Comparison of ENCODE assay signal across 9 cellular contexts in genomic region chr1:206925116-206925736, GRCh38. TPM values are rescaled to one million over a fixed set of nuclear protein-coding genes. Genes with fewer than 3 reads are reported as not detected.
DNase-seq lines count a peak whose midpoint lies in the region; ATAC-seq and TF ChIP-seq lines count a peak whose summit lies in the region.
"Had no signal": no experiment of that assay in that cellular context is flagged by ENCODE, and none has a peak within 500 bp of the region (broad histone marks: within the 10 kb centered on the region; RNA-seq: fewer than 3 reads in every experiment).

No MANE protein-coding gene starts in this region.

- ATAC-seq in GM19452 (IDR thresholded peaks at IDR 0.05; ENCODE audit: unreplicated experiment) (peak; percentile 56), HG03280 (IDR thresholded peaks at IDR 0.05; ENCODE audit: unreplicated experiment) (peak; percentile 59)

- H3K27ac ChIP-seq in WERI-Rb-1 (no peak overlapping the region), caudate nucleus (ENCODE audit: low read depth, low read length) (no peak overlapping the region)

- H3K9me3 Mint-ChIP-seq in immature natural killer cell: no peaks in the 10 kb centered on the region
- H3K9me3 Mint-ChIP-seq: dendritic cell treated with granulocyte-macrophage colony-stimulating factor and Interleukin-4, amounts not matched to agents 40 ng/mL and 50 ng/mL, for 4 days had no signal

- no peaks in the 10 kb centered on the region for H3K4me1 ChIP-seq in HAP-1

- H3K4me3 ChIP-seq in GM12864 (ENCODE audit: low read depth, low read length) (no peak overlapping the region), WERI-Rb-1 (ENCODE audit: low read depth, low read length) (no peak overlapping the region), HAP-1 (no peak overlapping the region)

- H3K27me3 ChIP-seq in WERI-Rb-1 (ENCODE audit: insufficient read depth, low read depth, severe bottlenecking) (peaks cover 85% of the 10 kb centered on the region), HAP-1 (ENCODE audit: low read depth) (no peaks in the 10 kb centered on the region)

- in situ Hi-C loops in HAP-1 (cut with MboI; ENCODE audit: low sequenced_read_pairs): no loop called here

- DNase-seq in GM12864 (ENCODE audit: low read depth) (peak; percentile 92), WERI-Rb-1 (peak; percentile 43), immature natural killer cell (peak; percentile 84 to 87 (median 86)), NCI-H446 treated with DMSO at 0.1 percent for 48 hours (lab: John Stamatoyannopoulos, UW) (no peak), HAP-1 (ENCODE audit: low spot score in 2 of 2) (no peak), caudate nucleus (lab: John Stamatoyannopoulos, UW) (no peak)

- H3K9me3 ChIP-seq in WERI-Rb-1 (ENCODE audit: severe bottlenecking) (peaks cover 5% of the 10 kb centered on the region), HAP-1 (no peaks in the 10 kb centered on the region)

- H3K4me1 Mint-ChIP-seq in immature natural killer cell: peaks cover 15 to 18% of the 10 kb centered on the region in 2 donors

- peaks cover 0 to 7% (median 0%) of the 10 kb centered on the region in 3 donors for H3K27me3 Mint-ChIP-seq in immature natural killer cell (ENCODE audit: low read depth in 3 of 3)
- H3K27me3 Mint-ChIP-seq: dendritic cell treated with granulocyte-macrophage colony-stimulating factor and Interleukin-4, amounts not matched to agents 40 ng/mL and 50 ng/mL, for 4 days had no signal

- peaks cover 0 to 5% (median 0%) of the 10 kb centered on the region in 3 donors for H3K36me3 Mint-ChIP-seq in immature natural killer cell

- H3K4me3 Mint-ChIP-seq in immature natural killer cell: no peak overlapping the region
- H3K4me3 Mint-ChIP-seq: dendritic cell treated with granulocyte-macrophage colony-stimulating factor and Interleukin-4, amounts not matched to agents 40 ng/mL and 50 ng/mL, for 4 days had no signal

- TF ChIP-seq CTCF in GM12864 (IDR thresholded peaks at IDR 0.05; ENCODE audit: low read depth, low read length, missing control alignments) (peak; percentile 40), WERI-Rb-1 (IDR thresholded peaks at IDR 0.05; ENCODE audit: low read depth, low read length) (peak; percentile 48)

- no peak overlapping the region for H3K27ac Mint-ChIP-seq in immature natural killer cell
- H3K27ac Mint-ChIP-seq: dendritic cell treated with granulocyte-macrophage colony-stimulating factor and Interleukin-4, amounts not matched to agents 40 ng/mL and 50 ng/mL, for 4 days had no signal

- no peaks in the 10 kb centered on the region for H3K36me3 ChIP-seq in WERI-Rb-1
- no peaks in the 10 kb centered on the region for H3K36me3 ChIP-seq in HAP-1 (replicated peaks)

RNA-seq across cellular contexts. Expression of gene FCMR, which starts 3.5 kb away (rescaled TPM):
- polyA plus RNA-seq in immature natural killer cell: 100 to 1,000 TPM; 255 to 454 (median 370) TPM

RNA-seq across cellular contexts. Expression of gene PIGR, which starts 21.0 kb away (rescaled TPM):
- polyA plus RNA-seq in immature natural killer cell: under 1 TPM in 2 of 3 donors, not detected in 1; 0.13 to 0.25 TPM

RNA-seq across cellular contexts. Expression of gene IL24, which starts 28.0 kb away (rescaled TPM):
- 10 to 100 TPM in 2 of 3 donors, 1 to 10 TPM in 1; 9.3 to 21.5 (median 13.3) TPM for polyA plus RNA-seq in immature natural killer cell

RNA-seq across cellular contexts. Expression of gene FCAMR, which starts 45.0 kb away (rescaled TPM):
- not detected for polyA plus RNA-seq in immature natural killer cell

RNA-seq across cellular contexts. Expression of gene IL20, which starts 59.8 kb away (rescaled TPM):
- not detected for polyA plus RNA-seq in immature natural killer cell

Comparison
In these comparisons a context has a peak if more than half of its experiments do, and no peak if none do; other contexts are left out.
1. DNase-seq: peak in GM12864 (single experiment), WERI-Rb-1 (single experiment) and immature natural killer cell (3 of 3); none in NCI-H446 treated with DMSO at 0.1 percent for 48 hours (single experiment), HAP-1 (0 of 2) and caudate nucleus (0 of 61).